11 cellular contexts compared by ENCODE assay signal in the genomic region with DNA sequence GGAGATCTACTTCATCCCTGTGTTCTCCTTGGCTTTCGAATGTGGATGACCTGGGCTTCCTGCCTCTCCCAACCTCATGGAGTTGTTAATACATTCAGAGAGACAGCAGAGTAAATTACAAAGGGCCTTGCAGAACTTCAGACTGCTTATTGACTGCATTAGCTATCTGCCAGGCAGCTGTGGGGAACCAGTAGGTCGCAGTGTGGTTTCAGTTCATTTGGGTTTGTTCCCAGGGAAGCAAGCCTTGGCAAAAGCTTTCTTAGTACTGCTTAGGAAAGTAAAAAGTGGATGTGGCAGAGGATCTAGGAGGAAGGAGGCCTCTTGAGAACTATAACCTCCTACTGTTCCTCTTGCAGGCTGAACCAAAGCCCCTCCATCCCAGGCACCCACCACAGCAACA. TPM values are rescaled to one million over a fixed set of nuclear protein-coding genes. Genes with fewer than 3 reads are reported as not detected.
A peak's percentile ranks its signal among the peaks of the same experiment; 100 is the strongest.
DNase-seq lines count a peak whose midpoint lies in the region; ATAC-seq and TF ChIP-seq lines count a peak whose summit lies in the region.
"Had no signal": no experiment of that assay in that cellular context is flagged by ENCODE, and none has a peak within 500 bp of the region (broad histone marks: within the 10 kb centered on the region; RNA-seq: fewer than 3 reads in every experiment).

No MANE protein-coding gene starts in this region.

- no peaks in the 10 kb centered on the region for H3K79me2 ChIP-seq in fibroblast of lung (ENCODE audit: control insufficient read depth, insufficient read depth, low read length)

- H4K20me1 ChIP-seq in fibroblast of lung (ENCODE audit: control insufficient read depth, extremely low read depth, insufficient read depth, low read length), result no peaks in the 10 kb centered on the region

- H3K4me1 ChIP-seq in fibroblast of lung (ENCODE audit: control insufficient read depth, extremely low read depth, insufficient read depth, low read length) (no peaks in the 10 kb centered on the region), mucosa of descending colon (ENCODE audit: low read depth) (no peaks in the 10 kb centered on the region)

- H3K4me3 ChIP-seq in AG09309 (ENCODE audit: control insufficient read depth, low read depth, low read length) (no peak overlapping the region), fibroblast of lung (replicated peaks in 1 of 4; ENCODE audit: control extremely low read depth in 1 of 4, insufficient read depth in 1 of 4, low read depth in 3 of 4, low read length in 4 of 4) (no peak overlapping the region), mucosa of descending colon (no peak overlapping the region)

- intact Hi-C loops in mucosa of descending colon (cut with DNase I, micrococcal nuclease), result no loop called here

- no peaks in the 10 kb centered on the region for H3K27me3 ChIP-seq in fibroblast of lung (ENCODE audit: control insufficient read depth, insufficient read depth, low read length)

- H3K9me3 ChIP-seq in fibroblast of lung (ENCODE audit: control insufficient read depth, insufficient read depth, low read depth, low read length) (no peaks in the 10 kb centered on the region), mucosa of descending colon (no peaks in the 10 kb centered on the region)

- H3K36me3 ChIP-seq in fibroblast of lung (ENCODE audit: control insufficient read depth, insufficient read depth, low read length) (no peaks in the 10 kb centered on the region), mucosa of descending colon (ENCODE audit: low read depth) (no peaks in the 10 kb centered on the region)

- TF ChIP-seq CTCF in AG09309 (IDR thresholded peaks at IDR 0.05; ENCODE audit: control insufficient read depth, insufficient read depth, low read depth, low read length, missing control alignments) (peak; percentile 11), fibroblast of lung (conservative IDR thresholded peaks at IDR 0.05 in 1 of 2, IDR thresholded peaks at IDR 0.05 in 1 of 2; ENCODE audit: low read depth in 1 of 2, low read length in 2 of 2) (peak; percentile 6 to 40), mucosa of descending colon (IDR thresholded peaks at IDR 0.05) (no peak)

- H3K9ac ChIP-seq in fibroblast of lung (ENCODE audit: insufficient read depth, low read length), result no peak overlapping the region

- H3K4me2 ChIP-seq in fibroblast of lung (ENCODE audit: extremely low read depth, insufficient read depth, low read length), result no peak overlapping the region

- H2AFZ ChIP-seq in fibroblast of lung (ENCODE audit: low read length), result no peak overlapping the region

- DNase-seq in AG09309 (ENCODE audit: low read depth) (peak; percentile 82), NCI-H226 (peak; percentile 22), fibroblast of lung (ENCODE audit: low read depth in 2 of 2) (peak; percentile 93 to 94), mucosa of descending colon (peak in 1 of 3 donors; percentile 26), NCI-H2171 (lab: John Stamatoyannopoulos, UW) (no peak)
- DNase-seq: activated naive CD4-positive, alpha-beta T cell treated with Interleukin-2 at 50 U/mL for 16 hours; NCI-H748 treated with DMSO at 0.1 percent for 48 hours had no signal

- ATAC-seq in mucosa of descending colon (peak; percentile 40), GM21526 (IDR thresholded peaks at IDR 0.05; ENCODE audit: low FRiP score, unreplicated experiment) (no peak), GM19351 (IDR thresholded peaks at IDR 0.05; ENCODE audit: unreplicated experiment) (no peak), GM21360 (IDR thresholded peaks at IDR 0.05; ENCODE audit: unreplicated experiment) (no peak)
- ATAC-seq: SK-N-SH treated with all-trans-retinoic acid at 6 μM for 48 hours had no signal

- H3K27ac ChIP-seq in fibroblast of lung (ENCODE audit: insufficient read depth, low read length), result no peak overlapping the region

RNA-seq across cellular contexts. Expression of a gene that starts 9.2 kb away (rescaled TPM):
- total RNA-seq in fibroblast of lung, result under 0.01 TPM in 1 of 2 replicates, not detected in the other
- not detected in 2 replicates for polyA plus RNA-seq in fibroblast of lung
- polyA plus RNA-seq in fibroblast of lung (2012), result not detected in 2 replicates
- not detected in 2 replicates for polyA minus RNA-seq in fibroblast of lung (ENCODE audit: low replicate concordance)
- total RNA-seq in mucosa of descending colon, result under 1 TPM; 0.06 to 0.10 (median 0.06) TPM

RNA-seq across cellular contexts. Expression of a gene that starts 41.4 kb away (rescaled TPM):
- total RNA-seq in fibroblast of lung (287 and 313 TPM in 2 replicates), mucosa of descending colon (100 to 1,000 TPM in 2 of 3 donors, 10 to 100 TPM in 1; 97.1 to 166 (median 100) TPM)
- polyA plus RNA-seq in fibroblast of lung, result 167 and 207 TPM in 2 replicates
- 138 and 180 TPM in 2 replicates for polyA plus RNA-seq in fibroblast of lung (2012)
- 6.3 and 6.7 TPM in 2 replicates for polyA minus RNA-seq in fibroblast of lung (ENCODE audit: low replicate concordance)
